Comparison of ENCODE assay signal across 30 cellular contexts in genomic region chr3:4313606-4314308, GRCh38. TPM values are rescaled to one million over a fixed set of nuclear protein-coding genes. Genes with fewer than 3 reads are reported as not detected.
A peak's percentile ranks its signal among the peaks of the same experiment; 100 is the strongest.
DNase-seq lines count a peak whose midpoint lies in the region; ATAC-seq, FAIRE-seq and TF ChIP-seq lines count a peak whose summit lies in the region.
"Had no signal": no experiment of that assay in that cellular context is flagged by ENCODE, and none has a peak within 500 bp of the region (broad histone marks: within the 10 kb centered on the region; RNA-seq: fewer than 3 reads in every experiment).

No MANE protein-coding gene starts in this region.

- intact Hi-C loops in heart right ventricle (cut with DNase I): no loop called here
- intact Hi-C loops in adrenal gland (cut with DNase I): no loop called here
- intact Hi-C loops in head of caudate nucleus (cut with DNase I): no loop called here

- ATAC-seq in heart right ventricle: no peak
- ATAC-seq: left ventricle myocardium superior, Panc1, upper lobe of right lung had no signal

- H3K36me3 ChIP-seq in brain microvascular endothelial cell (replicated peaks) (peaks cover 3% of the 10 kb centered on the region), heart right ventricle (peaks cover 0 to 57% (median 20%) of the 10 kb centered on the region in 9 donors), adrenal gland (replicated peaks in 1 of 2) (no peaks in the 10 kb centered on the region)
- H3K36me3 ChIP-seq: neutrophil had no signal

- H3K9me3 ChIP-seq in heart right ventricle (peaks cover 0 to 7% (median 0%) of the 10 kb centered on the region in 11 donors), adrenal gland (replicated peaks in 1 of 3) (no peaks in the 10 kb centered on the region)
- H3K9me3 ChIP-seq: A549, neutrophil, right atrium auricular region, SJCRH30, upper lobe of right lung had no signal

- in situ Hi-C loops in brain microvascular endothelial cell (cut with HindIII; ENCODE audit: low pct_ligation_motif_present, low sequenced_read_pairs): no loop called here

- TF ChIP-seq CTCF in brain microvascular endothelial cell (IDR thresholded peaks at IDR 0.05; ENCODE audit: low read depth, low read length, missing control alignments) (no peak), heart right ventricle (IDR thresholded peaks at IDR 0.05) (no peak), adrenal gland (IDR thresholded peaks at IDR 0.05) (no peak)

- TF ChIP-seq POLR2A in adrenal gland (IDR thresholded peaks at IDR 0.05): no peak

- H3K4me1 ChIP-seq in heart right ventricle (peaks cover 0 to 30% (median 15%) of the 10 kb centered on the region in 9 donors), adrenal gland (replicated peaks in 1 of 2) (no peaks in the 10 kb centered on the region)
- H3K4me1 ChIP-seq: A549, right atrium auricular region, SJCRH30 had no signal

- H3K27me3 ChIP-seq in brain microvascular endothelial cell (replicated peaks) (no peaks in the 10 kb centered on the region), heart right ventricle (no peaks in the 10 kb centered on the region), adrenal gland (no peaks in the 10 kb centered on the region)
- H3K27me3 ChIP-seq: neutrophil, right atrium auricular region, SJCRH30, upper lobe of right lung had no signal

- WGBS in heart right ventricle, 2 donors: 88 to 94% methylated on average over 5 of the region's 5 CpGs
- WGBS in adrenal gland, 4 donors: 87 to 93% (median 93%) methylated on average over 5 of the region's 5 CpGs

- DNase-seq in Daoy (ENCODE audit: low read depth) (peak; percentile 5), RCC 7860 (ENCODE audit: low spot score) (peak; percentile 21), brain microvascular endothelial cell (peak; percentile 28), kidney tubule cell (ENCODE audit: low spot score) (peak; percentile 66), heart right ventricle (no peak), adrenal gland (no peak), head of caudate nucleus (no peak), 8988T (no peak)
- DNase-seq: activated B cell treated with CpG ODN at 0.5 μM for 24 hours; activated gamma-delta T cell; activated naive CD8-positive, alpha-beta T cell treated with anti-CD3 and anti-CD28 coated beads, Interleukin-2, amount 10 ng/mL, durations not matched to agents 7 days and 5 days; activated T-cell treated with anti-CD3 and anti-CD28 coated beads, Interleukin-2, amount 50 U/mL, for 24 hours; CD4-positive, alpha-beta memory T cell; central memory CD4-positive, alpha-beta T cell; cortex of kidney; left ventricle myocardium superior; NCI-H146; NCI-H2107; NCI-H446; NCI-H748 treated with DMSO at 0.1 percent for 48 hours; posterior cingulate gyrus; SJCRH30; stimulated activated CD4-positive, alpha-beta T cell treated with anti-CD3 and anti-CD28 coated beads, Interleukin-1b, Interleukin-23, amount 100 ng/mL, for 48 hours; stimulated activated naive CD4-positive, alpha-beta T cell treated with Interleukin-2 at 50 U/mL for 16 hours; upper lobe of right lung had no signal

- no peak overlapping the region for H3K4me3 ChIP-seq in brain microvascular endothelial cell (ENCODE audit: low read depth, low read length)
- H3K4me3 ChIP-seq in heart right ventricle: no peak overlapping the region
- no peak overlapping the region for H3K4me3 ChIP-seq in adrenal gland
- H3K4me3 ChIP-seq: A549, right atrium auricular region, SJCRH30, upper lobe of right lung had no signal

- FAIRE-seq in RCC 7860 (lab: Jason Lieb, UNC): no peak
- FAIRE-seq: A549, islet of Langerhans had no signal

- peak overlapping the region; percentile 53 for H3K27ac ChIP-seq in brain microvascular endothelial cell
- H3K27ac ChIP-seq in heart right ventricle: no peak overlapping the region
- H3K27ac ChIP-seq in adrenal gland: no peak overlapping the region
- H3K27ac ChIP-seq: A549, neutrophil, right atrium auricular region, SJCRH30, upper lobe of right lung had no signal

RNA-seq across cellular contexts. Expression of gene SETMAR, which starts 10.6 kb away (rescaled TPM):
- total RNA-seq in Daoy (2014; rRNA removed; shearing (Covaris generic)): 17.9 and 21.3 TPM in 2 replicates
- 10 to 100 TPM; 11.2 to 16.8 (median 12.7) TPM for total RNA-seq in heart right ventricle
- 10 to 100 TPM in 1 of 2 donors, 1 to 10 TPM in 1; 6.0 to 30.2 TPM for polyA plus RNA-seq in heart right ventricle
- total RNA-seq in adrenal gland: 10 to 100 TPM; 11.5 to 28.3 (median 19.0) TPM
- 10 to 100 TPM; 23.7 to 53.7 (median 29.4) TPM for polyA plus RNA-seq in adrenal gland

Comparison
In these comparisons a context has a peak if more than half of its experiments do, and no peak if none do; other contexts are left out.
1. DNase-seq: peak in Daoy (single experiment), RCC 7860 (single experiment), brain microvascular endothelial cell (single experiment) and kidney tubule cell (single experiment); none in heart right ventricle (0 of 2), adrenal gland (0 of 7), head of caudate nucleus (0 of 42) and 8988T (single experiment).